ENCODE assay signal across 9 cellular contexts in the genomic region with DNA sequence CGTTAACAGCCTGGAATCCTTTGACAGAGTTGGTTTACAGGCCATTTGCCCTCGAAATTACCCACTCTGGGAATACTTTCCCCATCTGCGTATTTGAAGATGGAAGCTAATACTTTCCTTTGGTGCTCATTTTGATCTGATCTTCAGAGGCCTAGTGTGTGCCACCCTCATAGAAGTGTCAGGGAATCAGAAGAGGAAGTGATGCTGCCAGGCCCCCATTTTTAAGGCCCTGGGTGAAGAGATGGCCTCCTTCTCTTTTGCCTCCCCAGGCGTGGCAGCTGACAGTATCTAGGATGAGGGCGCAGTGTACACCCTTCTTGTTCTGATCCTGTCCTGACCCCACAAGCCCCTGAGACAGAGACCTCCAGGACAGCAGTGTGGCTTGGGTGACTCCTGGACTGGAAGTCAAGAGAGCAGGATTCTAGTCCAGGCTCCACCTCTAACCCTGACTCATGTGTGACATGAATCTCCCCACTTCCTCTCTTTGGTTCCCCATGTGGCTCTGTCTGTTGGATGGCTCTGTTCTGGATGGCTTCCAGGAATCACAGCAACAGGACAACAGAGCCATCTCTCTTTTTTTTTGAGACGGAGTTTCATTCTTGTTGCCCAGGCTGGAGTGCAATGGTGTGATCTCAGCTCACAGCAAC. TPM values are rescaled to one million over a fixed set of nuclear protein-coding genes. Genes with fewer than 3 reads are reported as not detected.
DNase-seq lines count a peak whose midpoint lies in the region; ATAC-seq and TF ChIP-seq lines count a peak whose summit lies in the region.
"Had no signal": no experiment of that assay in that cellular context is flagged by ENCODE, and none has a peak within 500 bp of the region (broad histone marks: within the 10 kb centered on the region; RNA-seq: fewer than 3 reads in every experiment).

No MANE protein-coding gene starts in this region.

- in situ Hi-C loops in GM13977 (cut with MboI; ENCODE audit: low pct_unique_long_range_greater_than_20kb, low sequenced_read_pairs, unreplicated experiment): no loop called here

- H3K36me3 Mint-ChIP-seq in naive thymus-derived CD4-positive, alpha-beta T cell: peaks cover 0 to 8% (median 2%) of the 10 kb centered on the region in 5 donors

- TF ChIP-seq CTCF in choroid plexus epithelial cell (conservative IDR thresholded peaks at IDR 0.05; ENCODE audit: low read depth, low read length) (no peak), GM13977 (IDR thresholded peaks at IDR 0.05; ENCODE audit: extremely low read depth, insufficient read depth, missing control alignments) (no peak)

- ATAC-seq in naive thymus-derived CD4-positive, alpha-beta T cell: peak; percentile 92
- no peak for ATAC-seq in HG03457 (IDR thresholded peaks at IDR 0.05; ENCODE audit: unreplicated experiment)

- H3K9me3 ChIP-seq in naive thymus-derived CD4-positive, alpha-beta T cell (ENCODE audit: control insufficient read depth in 2 of 3, low read length in 3 of 3): no peaks in the 10 kb centered on the region

- H3K4me3 ChIP-seq in choroid plexus epithelial cell (ENCODE audit: low read depth, low read length): no peak overlapping the region
- no peak overlapping the region for H3K4me3 ChIP-seq in naive thymus-derived CD4-positive, alpha-beta T cell (ENCODE audit: low read length)

- no peak overlapping the region for H3K4me3 Mint-ChIP-seq in naive thymus-derived CD4-positive, alpha-beta T cell

- DNase-seq in DMS53 (lab: John Stamatoyannopoulos, UW): peak; percentile 72
- DNase-seq in NOMO-1 treated with DMSO at 0.1 percent for 48 hours (lab: John Stamatoyannopoulos, UW; ENCODE audit: unreplicated experiment): peak; percentile 92
- peak; percentile 47 for DNase-seq in choroid plexus epithelial cell (ENCODE audit: low read depth)
- DNase-seq in naive thymus-derived CD4-positive, alpha-beta T cell: no peak
- no peak for DNase-seq in activated CD4-positive, alpha-beta T cell treated with anti-CD3 and anti-CD28 coated beads, Interleukin-2, amount 50 U/mL, for 1 hour
- no peak for DNase-seq in GM13977 (ENCODE audit: low spot score)
- DNase-seq in NCI-H82 treated with DMSO at 0.1 percent for 48 hours (lab: John Stamatoyannopoulos, UW; ENCODE audit: unreplicated experiment): no peak
- DNase-seq: Karpas-422 had no signal

- no peaks in the 10 kb centered on the region for H3K4me1 ChIP-seq in naive thymus-derived CD4-positive, alpha-beta T cell (ENCODE audit: control insufficient read depth in 2 of 2, insufficient read depth in 2 of 2, low read length in 2 of 2)

- H3K27ac ChIP-seq in naive thymus-derived CD4-positive, alpha-beta T cell (ENCODE audit: low read depth, low read length): no peak overlapping the region

- H3K36me3 ChIP-seq in naive thymus-derived CD4-positive, alpha-beta T cell (ENCODE audit: control insufficient read depth in 2 of 3, insufficient read depth in 3 of 3, low read length in 3 of 3): peaks cover 0 to 12% (median 4%) of the 10 kb centered on the region in 3 experiments

- intact Hi-C loops in naive thymus-derived CD4-positive, alpha-beta T cell (cut with micrococcal nuclease): no loop called here

- H3K9me3 Mint-ChIP-seq in naive thymus-derived CD4-positive, alpha-beta T cell: no peaks in the 10 kb centered on the region

- H3K27me3 Mint-ChIP-seq in naive thymus-derived CD4-positive, alpha-beta T cell: peaks cover 0 to 9% (median 0%) of the 10 kb centered on the region in 5 donors

- H3K27ac Mint-ChIP-seq in naive thymus-derived CD4-positive, alpha-beta T cell: peak overlapping the region in 1 of 9 donors; percentile 31

- H3K27me3 ChIP-seq in naive thymus-derived CD4-positive, alpha-beta T cell (ENCODE audit: control insufficient read depth in 2 of 2, insufficient read depth in 2 of 2, low read length in 2 of 2): no peaks in the 10 kb centered on the region

- POLR2A ChIA-PET in naive thymus-derived CD4-positive, alpha-beta T cell (lab: Charles Lee): no interaction called here

- peaks cover 0 to 9% (median 0%) of the 10 kb centered on the region in 7 donors for H3K4me1 Mint-ChIP-seq in naive thymus-derived CD4-positive, alpha-beta T cell

- CTCF ChIA-PET in naive thymus-derived CD4-positive, alpha-beta T cell (lab: Charles Lee): no interaction called here

RNA-seq across cellular contexts. Expression of a gene that starts 27.8 kb away (rescaled TPM):
- total RNA-seq in naive thymus-derived CD4-positive, alpha-beta T cell: 10 to 100 TPM in 1 of 5 experiments, 1 to 10 TPM in 3, under 1 TPM in 1; 0.36 to 92.4 (median 6.4) TPM
- polyA plus RNA-seq in naive thymus-derived CD4-positive, alpha-beta T cell: under 1 TPM; 0.09 to 0.72 TPM

RNA-seq across cellular contexts. Expression of a gene that starts 58.1 kb away (rescaled TPM):
- 10 to 100 TPM; 27.2 to 40.6 (median 34.5) TPM for total RNA-seq in naive thymus-derived CD4-positive, alpha-beta T cell
- 10 to 100 TPM in 1 of 2 donors, 1 to 10 TPM in 1; 8.2 to 12.6 TPM for polyA plus RNA-seq in naive thymus-derived CD4-positive, alpha-beta T cell

RNA-seq across cellular contexts. Expression of a gene that starts 58.1 kb away (rescaled TPM):
- 1 to 10 TPM; 2.3 to 7.4 (median 2.8) TPM for total RNA-seq in naive thymus-derived CD4-positive, alpha-beta T cell
- polyA plus RNA-seq in naive thymus-derived CD4-positive, alpha-beta T cell: 1 to 10 TPM; 4.1 to 5.5 TPM

Comparison
In these comparisons a context has a peak if more than half of its experiments do, and no peak if none do; other contexts are left out.
1. DNase-seq: peak in DMS53 (single experiment), NOMO-1 treated with DMSO at 0.1 percent for 48 hours (single experiment) and choroid plexus epithelial cell (single experiment); none in naive thymus-derived CD4-positive, alpha-beta T cell (0 of 9), activated CD4-positive, alpha-beta T cell treated with anti-CD3 and anti-CD28 coated beads, Interleukin-2, amount 50 U/mL, for 1 hour (single experiment), GM13977 (single experiment) and NCI-H82 treated with DMSO at 0.1 percent for 48 hours (single experiment).